7 cellular contexts compared by ENCODE assay signal in the genomic region with DNA sequence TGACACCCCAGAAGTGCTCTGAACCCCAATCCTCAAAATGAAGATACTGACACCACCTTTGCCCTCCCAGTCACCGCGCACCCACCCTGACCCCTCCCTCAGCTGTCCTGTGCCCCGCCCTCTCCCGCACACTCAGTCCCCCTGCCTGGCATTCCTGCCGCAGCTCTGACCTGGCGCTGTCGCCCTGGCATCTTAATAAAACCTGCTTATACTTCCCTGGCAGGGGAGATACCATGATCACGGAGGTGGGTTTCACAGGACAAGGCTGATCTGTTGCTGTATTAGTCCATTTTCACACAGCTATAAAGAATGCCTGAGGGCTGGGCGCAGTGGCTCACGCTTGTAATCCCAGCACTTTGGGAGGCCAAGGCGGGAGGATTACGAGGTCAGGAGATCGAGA. TPM values are rescaled to one million over a fixed set of nuclear protein-coding genes. Genes with fewer than 3 reads are reported as not detected.
"Had no signal": no experiment of that assay in that cellular context is flagged by ENCODE, and none has a peak within 500 bp of the region (broad histone marks: within the 10 kb centered on the region; RNA-seq: fewer than 3 reads in every experiment).

No MANE protein-coding gene starts in this region.

RNA-seq across cellular contexts. Expression of gene IL32, which starts 16.5 kb away (rescaled TPM):
- total RNA-seq: OCI-LY7, SK-MEL-5 had no signal

RNA-seq across cellular contexts. Expression of gene ZSCAN10, which starts 17.1 kb away (rescaled TPM):
- total RNA-seq: LHCN-M2, PC-9, Right ventricle myocardium inferior, RPMI7951 had no signal

RNA-seq across cellular contexts. Expression of gene MMP25, which starts 35.6 kb away (rescaled TPM):
- total RNA-seq: RPMI7951 had no signal

RNA-seq across cellular contexts. Expression of gene BICDL2, which starts 45.2 kb away (rescaled TPM):
- total RNA-seq: LHCN-M2, OCI-LY7, Right ventricle myocardium inferior, SJCRH30 had no signal
